12 cellular contexts compared by ENCODE assay signal in the genomic region with DNA sequence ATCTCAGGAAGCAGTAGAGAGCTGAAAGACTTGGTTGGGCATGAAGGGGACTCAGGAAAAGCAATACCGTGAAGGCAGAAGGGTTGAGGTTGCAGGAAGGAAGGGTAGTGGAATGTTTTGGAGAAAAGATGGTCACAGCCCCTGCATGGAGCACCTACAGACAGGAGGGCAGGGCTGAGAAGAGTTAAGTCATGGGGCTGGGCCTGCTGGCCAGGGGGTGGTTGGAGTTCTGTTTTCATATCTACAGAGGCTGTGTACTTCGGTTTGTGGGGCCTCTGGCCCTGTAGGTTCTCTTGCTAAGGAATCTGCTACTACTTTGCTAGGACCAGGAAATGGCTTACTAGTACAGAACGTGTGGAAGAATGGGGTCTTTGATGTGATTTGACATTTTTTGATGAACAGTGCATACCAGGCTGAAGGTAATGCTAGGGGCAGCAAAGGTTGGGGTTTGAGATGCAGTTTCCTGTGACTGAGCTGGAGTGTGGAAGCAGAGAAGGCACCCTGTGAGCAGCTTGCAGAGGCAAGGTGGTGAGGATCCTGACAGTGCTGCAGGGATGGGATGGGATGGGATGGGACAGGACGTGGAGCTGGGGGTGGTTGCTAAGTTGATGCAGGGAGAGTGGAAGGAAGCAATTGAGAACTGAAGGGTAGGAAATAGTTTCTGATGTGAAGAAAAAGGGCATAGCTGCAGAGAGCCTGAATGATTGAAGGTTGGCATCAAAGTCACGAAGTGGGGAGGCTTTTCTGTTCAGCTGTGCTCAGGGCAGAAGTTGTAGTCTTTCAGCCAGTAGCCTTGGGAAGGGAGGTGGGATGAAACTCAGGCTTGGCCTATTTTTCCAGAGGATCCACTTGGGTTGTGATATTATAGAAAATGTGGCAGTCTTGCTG. TPM values are rescaled to one million over a fixed set of nuclear protein-coding genes. Genes with fewer than 3 reads are reported as not detected.
DNase-seq lines count a peak whose midpoint lies in the region; ATAC-seq and TF ChIP-seq lines count a peak whose summit lies in the region.
"Had no signal": no experiment of that assay in that cellular context is flagged by ENCODE, and none has a peak within 500 bp of the region (broad histone marks: within the 10 kb centered on the region; RNA-seq: fewer than 3 reads in every experiment).

No MANE protein-coding gene starts in this region.

- no peak overlapping the region for H2AK5ac ChIP-seq in neuronal stem cell (ENCODE audit: low read depth, low read length)

- no peak overlapping the region for H4K91ac ChIP-seq in neuronal stem cell (ENCODE audit: low read depth, low read length, poor library complexity)

- WGBS in neuronal stem cell (ENCODE audit: extremely low coverage in 2 of 2, insufficient read length in 2 of 2, insufficient replicate concordance in 1 of 2), 2 donors = no CpG with 5 or more reads among the region's 5 CpGs
- 64 to 75% methylated on average over 5 of the region's 5 CpGs for WGBS in lower leg skin, 2 donors

- peak overlapping the region; percentile 79 for H3K27ac Mint-ChIP-seq in activated CD4-positive, alpha-beta T cell treated with anti-CD3 and anti-CD28 coated beads, Interleukin-2, amount 10 ng/mL, durations not matched to agents 24 days and 14 days
- no peak overlapping the region for H3K27ac Mint-ChIP-seq in activated CD4-positive, alpha-beta T cell treated with anti-CD3 and anti-CD28 coated beads, Interleukin-2, amount 10 ng/mL, durations not matched to agents 7 days and 5 days
- peak overlapping the region; percentile 49 for H3K27ac Mint-ChIP-seq in activated naive CD8-positive, alpha-beta T cell treated with anti-CD3 and anti-CD28 coated beads, Interleukin-2, amount 10 ng/mL, durations not matched to agents 7 days and 5 days

- H3K9me3 Mint-ChIP-seq in activated CD4-positive, alpha-beta T cell treated with anti-CD3 and anti-CD28 coated beads, Interleukin-2, amount 10 ng/mL, durations not matched to agents 24 days and 14 days = no peaks in the 10 kb centered on the region
- no peaks in the 10 kb centered on the region for H3K9me3 Mint-ChIP-seq in activated CD4-positive, alpha-beta T cell treated with anti-CD3 and anti-CD28 coated beads, Interleukin-2, amount 10 ng/mL, durations not matched to agents 7 days and 5 days
- H3K9me3 Mint-ChIP-seq in activated naive CD8-positive, alpha-beta T cell treated with anti-CD3 and anti-CD28 coated beads, Interleukin-2, amount 10 ng/mL, durations not matched to agents 7 days and 5 days = no peaks in the 10 kb centered on the region

- no peak for TF ChIP-seq POLR2A in lower leg skin (IDR thresholded peaks at IDR 0.05)

- peak overlapping the region; percentile 44 for H3K27ac ChIP-seq in HUES48 (ENCODE audit: low read depth, low read length)
- H3K27ac ChIP-seq in neuronal stem cell (replicated peaks; ENCODE audit: low read length) = no peak overlapping the region
- H3K27ac ChIP-seq: epithelial cell of prostate, SJCRH30 had no signal

- no peak overlapping the region for H2BK120ac ChIP-seq in neuronal stem cell (ENCODE audit: low read depth, low read length)

- intact Hi-C loops in activated CD4-positive, alpha-beta T cell treated with anti-CD3 and anti-CD28 coated beads, Interleukin-2, amount 10 ng/mL, durations not matched to agents 24 days and 14 days (cut with micrococcal nuclease) = loop anchor here (10.0 kb wide), 1 partner anchor 533 kb away; no protein-coding TSS in a partner anchor
- intact Hi-C loops in lower leg skin (cut with DNase I; ENCODE audit: low total_unique reads) = no loop called here

- H3K4me1 ChIP-seq in HUES48 (ENCODE audit: control insufficient read depth, insufficient read depth, low read length) (peaks cover 53% of the 10 kb centered on the region), neuronal stem cell (ENCODE audit: control insufficient read depth in 2 of 2, insufficient read depth in 1 of 2, low read depth in 1 of 2, low read length in 2 of 2) (no peaks in the 10 kb centered on the region)

- ATAC-seq in activated naive CD8-positive, alpha-beta T cell treated with anti-CD3 and anti-CD28 coated beads, Interleukin-2, amount 10 ng/mL, durations not matched to agents 7 days and 5 days (ENCODE audit: low read depth) = no peak
- ATAC-seq in GM21515 (IDR thresholded peaks at IDR 0.05; ENCODE audit: unreplicated experiment) (no peak), omental fat pad (ENCODE audit: low FRiP score) (no peak)

- CTCF ChIA-PET in activated CD4-positive, alpha-beta T cell treated with anti-CD3 and anti-CD28 coated beads, Interleukin-2, amount 10 ng/mL, durations not matched to agents 7 days and 5 days (lab: Charles Lee) = interaction anchor here (1.3 kb wide), 1 partner anchor 29 kb away, joined by 3 read pairs; no protein-coding TSS in a partner anchor

- H2BK12ac ChIP-seq in neuronal stem cell (ENCODE audit: low read length) = no peak overlapping the region

- POLR2A ChIA-PET in activated CD4-positive, alpha-beta T cell treated with anti-CD3 and anti-CD28 coated beads, Interleukin-2, amount 10 ng/mL, durations not matched to agents 7 days and 5 days (lab: Charles Lee) = no interaction called here
- POLR2A ChIA-PET in activated naive CD8-positive, alpha-beta T cell treated with anti-CD3 and anti-CD28 coated beads, Interleukin-2, amount 10 ng/mL, durations not matched to agents 7 days and 5 days (lab: Charles Lee) = interaction anchor here (1.2 kb wide), 1 partner anchor 1107 kb away, joined by 3 read pairs; no protein-coding TSS in a partner anchor

- no peak overlapping the region for H4K8ac ChIP-seq in neuronal stem cell (ENCODE audit: low read depth, low read length)

- no peaks in the 10 kb centered on the region for H3K9me3 ChIP-seq in HUES48 (ENCODE audit: control insufficient read depth, insufficient read depth, low read length)
- H3K9me3 ChIP-seq in neuronal stem cell (replicated peaks in 1 of 2; ENCODE audit: control insufficient read depth in 2 of 2, insufficient read depth in 1 of 2, low read depth in 1 of 2, low read length in 2 of 2) = no peaks in the 10 kb centered on the region
- H3K9me3 ChIP-seq: SJCRH30 had no signal

- H3K4me1 Mint-ChIP-seq in activated CD4-positive, alpha-beta T cell treated with anti-CD3 and anti-CD28 coated beads, Interleukin-2, amount 10 ng/mL, durations not matched to agents 24 days and 14 days = peaks cover 55% of the 10 kb centered on the region
- peaks cover 58% of the 10 kb centered on the region for H3K4me1 Mint-ChIP-seq in activated CD4-positive, alpha-beta T cell treated with anti-CD3 and anti-CD28 coated beads, Interleukin-2, amount 10 ng/mL, durations not matched to agents 7 days and 5 days
- peaks cover 31% of the 10 kb centered on the region for H3K4me1 Mint-ChIP-seq in activated naive CD8-positive, alpha-beta T cell treated with anti-CD3 and anti-CD28 coated beads, Interleukin-2, amount 10 ng/mL, durations not matched to agents 7 days and 5 days

- H3K36me3 Mint-ChIP-seq in activated CD4-positive, alpha-beta T cell treated with anti-CD3 and anti-CD28 coated beads, Interleukin-2, amount 10 ng/mL, durations not matched to agents 24 days and 14 days (ENCODE audit: low read depth) = peaks cover 62% of the 10 kb centered on the region
- H3K36me3 Mint-ChIP-seq in activated CD4-positive, alpha-beta T cell treated with anti-CD3 and anti-CD28 coated beads, Interleukin-2, amount 10 ng/mL, durations not matched to agents 7 days and 5 days (ENCODE audit: low read depth) = peaks cover 54% of the 10 kb centered on the region
- peaks cover 44% of the 10 kb centered on the region for H3K36me3 Mint-ChIP-seq in activated naive CD8-positive, alpha-beta T cell treated with anti-CD3 and anti-CD28 coated beads, Interleukin-2, amount 10 ng/mL, durations not matched to agents 7 days and 5 days

- H3K27me3 Mint-ChIP-seq in activated CD4-positive, alpha-beta T cell treated with anti-CD3 and anti-CD28 coated beads, Interleukin-2, amount 10 ng/mL, durations not matched to agents 24 days and 14 days = no peaks in the 10 kb centered on the region
- H3K27me3 Mint-ChIP-seq in activated CD4-positive, alpha-beta T cell treated with anti-CD3 and anti-CD28 coated beads, Interleukin-2, amount 10 ng/mL, durations not matched to agents 7 days and 5 days = no peaks in the 10 kb centered on the region
- no peaks in the 10 kb centered on the region for H3K27me3 Mint-ChIP-seq in activated naive CD8-positive, alpha-beta T cell treated with anti-CD3 and anti-CD28 coated beads, Interleukin-2, amount 10 ng/mL, durations not matched to agents 7 days and 5 days

- H3K27me3 ChIP-seq in HUES48 (ENCODE audit: control insufficient read depth, insufficient read depth, low read length) (no peaks in the 10 kb centered on the region), neuronal stem cell (ENCODE audit: control insufficient read depth in 3 of 3, insufficient read depth in 3 of 3, low read depth in 1 of 3, low read length in 3 of 3) (no peaks in the 10 kb centered on the region)
- H3K27me3 ChIP-seq: SJCRH30 had no signal

- H2AFZ ChIP-seq in neuronal stem cell (ENCODE audit: low read length) = no peak overlapping the region

- H3K14ac ChIP-seq in neuronal stem cell (ENCODE audit: low read length) = no peak overlapping the region

- H2BK15ac ChIP-seq in neuronal stem cell (ENCODE audit: low read length) = no peak overlapping the region

- TF ChIP-seq CTCF in omental fat pad (IDR thresholded peaks at IDR 0.05) (no peak), lower leg skin (IDR thresholded peaks at IDR 0.05) (no peak)

- no peak overlapping the region for H3K4me2 ChIP-seq in neuronal stem cell (ENCODE audit: insufficient read depth, low read length, poor library complexity, severe bottlenecking)

- H3K18ac ChIP-seq in neuronal stem cell (ENCODE audit: low read length) = no peak overlapping the region

- H3K36me3 ChIP-seq in HUES48 (ENCODE audit: control insufficient read depth, insufficient read depth, low read length) = peaks cover 64% of the 10 kb centered on the region
- H3K36me3 ChIP-seq in neuronal stem cell (replicated peaks in 1 of 2; ENCODE audit: control insufficient read depth in 2 of 2, insufficient read depth in 2 of 2, low read length in 2 of 2) = peaks cover 52 to 73% of the 10 kb centered on the region in 2 donors

- H3K79me1 ChIP-seq in neuronal stem cell (ENCODE audit: low read depth, low read length) = peaks cover 2% of the 10 kb centered on the region

- H3K4me3 Mint-ChIP-seq in activated CD4-positive, alpha-beta T cell treated with anti-CD3 and anti-CD28 coated beads, Interleukin-2, amount 10 ng/mL, durations not matched to agents 24 days and 14 days = peak overlapping the region; percentile 13
- no peak overlapping the region for H3K4me3 Mint-ChIP-seq in activated CD4-positive, alpha-beta T cell treated with anti-CD3 and anti-CD28 coated beads, Interleukin-2, amount 10 ng/mL, durations not matched to agents 7 days and 5 days
- no peak overlapping the region for H3K4me3 Mint-ChIP-seq in activated naive CD8-positive, alpha-beta T cell treated with anti-CD3 and anti-CD28 coated beads, Interleukin-2, amount 10 ng/mL, durations not matched to agents 7 days and 5 days

- H3K4ac ChIP-seq in neuronal stem cell (ENCODE audit: low read length) = no peak overlapping the region

- no peak overlapping the region for H2BK5ac ChIP-seq in neuronal stem cell (ENCODE audit: low read length)

- 0 out of 2 replicates have a peak overlapping the region, but pooled peaks have one; percentile 12 for H3K9ac ChIP-seq in HUES48 (ENCODE audit: low read depth, low read length)
- no peak overlapping the region for H3K9ac ChIP-seq in neuronal stem cell (ENCODE audit: low read depth, low read length, poor library complexity)

- DNase-seq in activated CD4-positive, alpha-beta T cell treated with anti-CD3 and anti-CD28 coated beads, Interleukin-2, amount 10 ng/mL, durations not matched to agents 24 days and 14 days = no peak
- no peak for DNase-seq in activated CD4-positive, alpha-beta T cell treated with anti-CD3 and anti-CD28 coated beads, Interleukin-2, amount 10 ng/mL, durations not matched to agents 7 days and 5 days
- no peak for DNase-seq in activated naive CD8-positive, alpha-beta T cell treated with anti-CD3 and anti-CD28 coated beads, Interleukin-2, amount 10 ng/mL, durations not matched to agents 7 days and 5 days
- no peak for DNase-seq in neuronal stem cell (ENCODE audit: low spot score)
- DNase-seq in omental fat pad (ENCODE audit: low spot score) = no peak
- DNase-seq in lower leg skin (ENCODE audit: low spot score in 2 of 2) = no peak
- DNase-seq: activated CD4-positive, alpha-beta T cell treated with anti-CD3 and anti-CD28 coated beads, Interleukin-2, amount 50 U/mL, for 48 hours; NCI-H510A treated with DMSO at 0.1 percent for 48 hours had no signal

- peak overlapping the region; percentile 76 for H3K23ac ChIP-seq in neuronal stem cell (ENCODE audit: low read depth, low read length, poor library complexity)

- H3K4me3 ChIP-seq in HUES48 (ENCODE audit: low read depth, low read length) = no peak overlapping the region
- no peak overlapping the region for H3K4me3 ChIP-seq in neuronal stem cell (ENCODE audit: low read length in 2 of 2)
- no peak overlapping the region for H3K4me3 ChIP-seq in lower leg skin (ENCODE audit: low read depth, poor library complexity, severe bottlenecking)
- H3K4me3 ChIP-seq: SJCRH30 had no signal

RNA-seq across cellular contexts. Expression of a gene that starts 7.8 kb away (rescaled TPM):
- 1,816 and 1,818 TPM in 2 replicates for total RNA-seq in activated CD4-positive, alpha-beta T cell treated with anti-CD3 and anti-CD28 coated beads, Interleukin-2, amount 10 ng/mL, durations not matched to agents 24 days and 14 days
- total RNA-seq in activated CD4-positive, alpha-beta T cell treated with anti-CD3 and anti-CD28 coated beads, Interleukin-2, amount 10 ng/mL, durations not matched to agents 7 days and 5 days = 1,000 to 10,000 TPM; 1,565 to 2,086 TPM
- total RNA-seq in activated naive CD8-positive, alpha-beta T cell treated with anti-CD3 and anti-CD28 coated beads, Interleukin-2, amount 10 ng/mL, durations not matched to agents 7 days and 5 days = 1,000 to 10,000 TPM; 1,523 to 1,613 TPM
- 6,374 TPM for polyA plus RNA-seq in neuronal stem cell (2013, experiment 1 of 2)
- polyA plus RNA-seq in neuronal stem cell (2013, experiment 2 of 2) = 6,359 TPM
- 1,000 to 10,000 TPM; 2,373 to 2,736 (median 2,495) TPM for total RNA-seq in omental fat pad
- 1,000 to 10,000 TPM; 2,501 to 3,845 (median 3,318) TPM for total RNA-seq in lower leg skin

RNA-seq across cellular contexts. Expression of a gene that starts 12.1 kb away (rescaled TPM):
- 27.8 and 28.7 TPM in 2 replicates for total RNA-seq in activated CD4-positive, alpha-beta T cell treated with anti-CD3 and anti-CD28 coated beads, Interleukin-2, amount 10 ng/mL, durations not matched to agents 24 days and 14 days
- 10 to 100 TPM; 18.1 to 18.8 TPM for total RNA-seq in activated CD4-positive, alpha-beta T cell treated with anti-CD3 and anti-CD28 coated beads, Interleukin-2, amount 10 ng/mL, durations not matched to agents 7 days and 5 days
- 10 to 100 TPM; 18.7 to 20.2 TPM for total RNA-seq in activated naive CD8-positive, alpha-beta T cell treated with anti-CD3 and anti-CD28 coated beads, Interleukin-2, amount 10 ng/mL, durations not matched to agents 7 days and 5 days
- polyA plus RNA-seq in neuronal stem cell (2013, experiment 1 of 2) = 9.1 TPM
- polyA plus RNA-seq in neuronal stem cell (2013, experiment 2 of 2) = 9.1 TPM
- total RNA-seq in omental fat pad = 10 to 100 TPM in 3 of 4 donors, 1 to 10 TPM in 1; 9.6 to 18.5 (median 13.0) TPM
- 10 to 100 TPM in 3 of 4 donors, 1 to 10 TPM in 1; 8.7 to 11.1 (median 10.9) TPM for total RNA-seq in lower leg skin
